Comparison of ENCODE assay signal across 8 cellular contexts in genomic region chr7:45001138-45001694, GRCh38. TPM values are rescaled to one million over a fixed set of nuclear protein-coding genes. Genes with fewer than 3 reads are reported as not detected.
DNase-seq lines count a peak whose midpoint lies in the region; ATAC-seq and TF ChIP-seq lines count a peak whose summit lies in the region.

No MANE protein-coding gene starts in this region.

- in situ Hi-C loops in brain microvascular endothelial cell (cut with HindIII; ENCODE audit: low pct_ligation_motif_present, low sequenced_read_pairs): no loop called here

- TF ChIP-seq POLR2A in heart left ventricle (IDR thresholded peaks at IDR 0.05) (no peak), suprapubic skin (IDR thresholded peaks at IDR 0.05) (no peak)

- ATAC-seq in heart left ventricle (no peak), left ventricle myocardium superior (no peak), HG03060 (IDR thresholded peaks at IDR 0.05; ENCODE audit: low read depth, unreplicated experiment) (peak; percentile 33)

- TF ChIP-seq EP300 in suprapubic skin (IDR thresholded peaks at IDR 0.05): no peak

- H3K36me3 ChIP-seq in heart left ventricle: peaks cover 0 to 5% (median 0%) of the 10 kb centered on the region in 9 donors
- H3K36me3 ChIP-seq in brain microvascular endothelial cell (replicated peaks): no peaks in the 10 kb centered on the region
- no peaks in the 10 kb centered on the region for H3K36me3 ChIP-seq in suprapubic skin

- TF ChIP-seq CTCF in heart left ventricle (IDR thresholded peaks at IDR 0.05) (no peak), brain microvascular endothelial cell (IDR thresholded peaks at IDR 0.05; ENCODE audit: low read depth, low read length, missing control alignments) (no peak), suprapubic skin (IDR thresholded peaks at IDR 0.05) (no peak)

- 30 to 37% (median 33%) methylated on average over 10 of the region's 10 CpGs for WGBS in heart left ventricle, 4 donors
- 20% methylated on average over 10 of the region's 10 CpGs for WGBS in suprapubic skin

- intact Hi-C loops in heart left ventricle (cut with DNase I): loop anchor here in 4 of 10 donors (2.0 to 5.0 kb wide), 3 partner anchors 106 to 111 kb away; partner anchors contain the start of gene TBRG4 (in 3 of the 4)
- intact Hi-C loops in left ventricle myocardium superior (cut with micrococcal nuclease): no loop called here

- H3K27ac ChIP-seq in heart left ventricle (peak overlapping the region; percentile 51 to 95 (median 92)), brain microvascular endothelial cell (no peak overlapping the region), suprapubic skin (peak overlapping the region; percentile 33)

- H3K9me3 ChIP-seq in heart left ventricle (no peaks in the 10 kb centered on the region), suprapubic skin (no peaks in the 10 kb centered on the region)

- H3K4me1 ChIP-seq in heart left ventricle: peaks cover 0 to 41% (median 17%) of the 10 kb centered on the region in 12 donors
- peaks cover 34% of the 10 kb centered on the region for H3K4me1 ChIP-seq in suprapubic skin

- no peaks in the 10 kb centered on the region for H3K27me3 ChIP-seq in heart left ventricle
- no peaks in the 10 kb centered on the region for H3K27me3 ChIP-seq in brain microvascular endothelial cell (replicated peaks)
- H3K27me3 ChIP-seq in suprapubic skin: no peaks in the 10 kb centered on the region

- DNase-seq in heart left ventricle (peak in 1 of 5 donors; percentile 18), left ventricle myocardium superior (no peak), T-helper 2 cell (peak in 4 of 5 experiments; percentile 48 to 89 (median 58)), brain microvascular endothelial cell (no peak), mesenteric fat pad (ENCODE audit: low spot score) (peak; percentile 30), suprapubic skin (ENCODE audit: low spot score in 2 of 2) (no peak), SW 1271 (lab: John Stamatoyannopoulos, UW) (no peak)

- peak overlapping the region in 11 of 12 donors; percentile 65 to 85 (median 75) for H3K4me3 ChIP-seq in heart left ventricle
- peak overlapping the region; percentile 81 for H3K4me3 ChIP-seq in brain microvascular endothelial cell (ENCODE audit: low read depth, low read length)
- H3K4me3 ChIP-seq in suprapubic skin: peak overlapping the region; percentile 86

RNA-seq across cellular contexts. Expression of gene CCM2, which starts 1.2 kb away (rescaled TPM):
- total RNA-seq in heart left ventricle (10 to 100 TPM; 24.7 to 53.1 (median 27.8) TPM), left ventricle myocardium superior (36.7 TPM), mesenteric fat pad (53.2 TPM), suprapubic skin (10 to 100 TPM; 34.3 to 42.3 (median 35.9) TPM)
- polyA plus RNA-seq in heart left ventricle: 10 to 100 TPM; 36.0 to 68.2 TPM

RNA-seq across cellular contexts. Expression of gene MYO1G, which starts 22.4 kb away (rescaled TPM):
- total RNA-seq in heart left ventricle (10 to 100 TPM in 1 of 9 donors, 1 to 10 TPM in 3, under 1 TPM in 5; 0.13 to 19.0 (median 0.79) TPM), left ventricle myocardium superior (1.3 TPM), mesenteric fat pad (8.7 TPM), suprapubic skin (1 to 10 TPM in 3 of 4 donors, under 1 TPM in 1; 0.68 to 4.5 (median 1.6) TPM)
- 1 to 10 TPM in 1 of 2 donors, under 1 TPM in 1; 0.65 to 1.4 TPM for polyA plus RNA-seq in heart left ventricle

Comparison
In these comparisons a context has a peak if more than half of its experiments do, and no peak if none do; other contexts are left out.
1. DNase-seq: peak in T-helper 2 cell (4 of 5) and mesenteric fat pad (single experiment); none in left ventricle myocardium superior (single experiment), brain microvascular endothelial cell (single experiment), suprapubic skin (0 of 2) and SW 1271 (0 of 2).
2. Peak in every context shown above with its lines, with median percentiles within 50 percentile points of each other: H3K4me3 ChIP-seq.